In genomic region chr11:34601085-34601444, GRCh38 we compare ENCODE assay signal across 1 cellular context.
TF ChIP-seq lines count a peak whose summit lies in the region.

No MANE protein-coding gene starts in this region.

TF ChIP-seq in SK-N-SH, 30 proteins besides CTCF, POLR2A, EP300 and RAD21 (continued from another document):
- TF ChIP-seq IRF3 (IDR thresholded peaks at IDR 0.05; ENCODE audit: low read depth, low read length) (no peak), SMC3 (IDR thresholded peaks at IDR 0.05; ENCODE audit: low read depth, low read length) (no peak), ZBTB33 (IDR thresholded peaks at IDR 0.05; ENCODE audit: borderline replicate concordance, low read depth) (no peak), TAF1 (IDR thresholded peaks at IDR 0.05; ENCODE audit: borderline replicate concordance, low read depth, low read length) (no peak), FOXJ3 (CRISPR knock-in tag; IDR thresholded peaks at IDR 0.05) (peak; percentile 64), NRF1 (IDR thresholded peaks at IDR 0.05; ENCODE audit: low read depth, low read length) (no peak), RFX5 (IDR thresholded peaks at IDR 0.05; ENCODE audit: low read length) (no peak), EZH2phosphoT487 (IDR thresholded peaks at IDR 0.05; ENCODE audit: borderline replicate concordance, low read depth) (no peak), CHD2 (IDR thresholded peaks at IDR 0.05; ENCODE audit: low read length, partially characterized antibody) (peak; percentile 34), TCF12 (IDR thresholded peaks at IDR 0.05) (peak; percentile 24; the same call in 1 of the 2 replicates), TEAD4 (IDR thresholded peaks at IDR 0.05; ENCODE audit: borderline replicate concordance, insufficient read depth) (no peak), JUND (IDR thresholded peaks at IDR 0.05) (no peak), USF2 (IDR thresholded peaks at IDR 0.05; ENCODE audit: borderline replicate concordance, low read depth, low read length) (no peak), MEF2A (IDR thresholded peaks at IDR 0.05; ENCODE audit: borderline replicate concordance, low read depth) (no peak), RCOR1 (IDR thresholded peaks at IDR 0.05; ENCODE audit: low read length) (no peak), RXRA (IDR thresholded peaks at IDR 0.05; ENCODE audit: borderline replicate concordance, low read depth) (no peak), YY1 (IDR thresholded peaks at IDR 0.05; ENCODE audit: low read depth) (no peak), GATA2 (CRISPR knock-in tag; IDR thresholded peaks at IDR 0.05) (peak; percentile 89)
